Comparison of ENCODE assay signal across 11 cellular contexts in the genomic region with DNA sequence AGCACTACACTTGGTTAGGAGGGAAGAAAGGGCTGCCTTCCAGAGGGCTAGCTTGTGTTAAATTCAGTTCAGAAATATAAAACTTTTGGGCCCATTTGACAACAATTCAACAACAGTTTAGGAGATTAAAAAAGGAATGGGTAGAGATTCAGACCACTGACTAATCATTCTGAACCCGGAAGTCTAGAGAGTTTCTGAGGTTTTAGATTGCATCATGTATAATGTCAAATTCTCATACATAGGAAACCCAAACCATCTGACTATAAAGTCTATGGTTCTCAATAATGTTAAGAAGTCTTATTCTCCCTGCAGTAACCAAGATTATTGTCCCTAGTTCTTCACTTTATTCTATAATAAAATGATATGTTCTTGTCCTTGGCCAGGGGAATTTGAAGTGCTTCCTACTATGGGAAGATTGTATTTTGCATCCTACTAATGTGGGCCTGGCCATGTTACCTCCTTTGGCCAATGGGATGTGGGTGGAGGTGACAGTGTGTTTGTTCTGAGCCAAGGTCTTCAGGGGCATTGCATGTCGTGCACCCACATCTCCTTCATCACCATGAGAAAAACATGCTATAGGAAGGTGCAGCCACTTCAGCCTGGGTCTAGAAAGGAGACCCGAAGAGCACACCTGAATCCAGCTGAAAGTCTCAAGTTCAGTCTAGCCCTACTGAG.
DNase-seq lines count a peak whose midpoint lies in the region; ATAC-seq and TF ChIP-seq lines count a peak whose summit lies in the region.
"Had no signal": no experiment of that assay in that cellular context is flagged by ENCODE, and none has a peak within 500 bp of the region (broad histone marks: within the 10 kb centered on the region; RNA-seq: fewer than 3 reads in every experiment).

No MANE protein-coding gene starts in this region.

- peak overlapping the region; percentile 31 for H3K27ac Mint-ChIP-seq in activated naive CD4-positive, alpha-beta T cell treated with anti-CD3 and anti-CD28 coated beads, Interleukin-2, amount 50 U/mL, for 24 hours
- peak overlapping the region; percentile 56 for H3K27ac Mint-ChIP-seq in activated naive CD8-positive, alpha-beta T cell treated with anti-CD3 and anti-CD28 coated beads, Interleukin-2, amount 10 ng/mL, durations not matched to agents 7 days and 5 days
- H3K27ac Mint-ChIP-seq: endodermal cell had no signal

- H3K27me3 ChIP-seq in upper lobe of right lung, result no peaks in the 10 kb centered on the region
- no peaks in the 10 kb centered on the region for H3K27me3 ChIP-seq in breast epithelium

- intact Hi-C loops in upper lobe of right lung (cut with DNase I), result no loop called here
- intact Hi-C loops in breast epithelium (cut with DNase I; ENCODE audit: low total_unique reads), result no loop called here

- no peak overlapping the region for H3K27ac ChIP-seq in upper lobe of right lung
- H3K27ac ChIP-seq in breast epithelium, result no peak overlapping the region

- TF ChIP-seq POLR2A in breast epithelium (IDR thresholded peaks at IDR 0.05), result no peak

- no peak overlapping the region for H3K4me3 Mint-ChIP-seq in activated naive CD4-positive, alpha-beta T cell treated with anti-CD3 and anti-CD28 coated beads, Interleukin-2, amount 50 U/mL, for 24 hours
- H3K4me3 Mint-ChIP-seq in activated naive CD8-positive, alpha-beta T cell treated with anti-CD3 and anti-CD28 coated beads, Interleukin-2, amount 10 ng/mL, durations not matched to agents 7 days and 5 days, result peak overlapping the region; percentile 2
- H3K4me3 Mint-ChIP-seq: endodermal cell had no signal

- ATAC-seq in HG03432 (IDR thresholded peaks at IDR 0.05; ENCODE audit: unreplicated experiment), result peak; percentile 69
- ATAC-seq in activated naive CD8-positive, alpha-beta T cell treated with anti-CD3 and anti-CD28 coated beads, Interleukin-2, amount 10 ng/mL, durations not matched to agents 7 days and 5 days (ENCODE audit: low read depth), result peak; percentile 54
- ATAC-seq in upper lobe of right lung, result peak; percentile 46
- ATAC-seq in GM19023 (IDR thresholded peaks at IDR 0.05; ENCODE audit: unreplicated experiment), result no peak

- no peak for DNase-seq in activated naive CD4-positive, alpha-beta T cell treated with anti-CD3 and anti-CD28 coated beads, Interleukin-2, amount 50 U/mL, for 16 hours
- no peak for DNase-seq in activated naive CD8-positive, alpha-beta T cell treated with anti-CD3 and anti-CD28 coated beads, Interleukin-2, amount 10 ng/mL, durations not matched to agents 7 days and 5 days
- DNase-seq in upper lobe of right lung, result no peak
- DNase-seq in putamen (ENCODE audit: low spot score), result no peak
- DNase-seq in breast epithelium (ENCODE audit: low spot score in 2 of 2), result no peak
- DNase-seq: activated CD4-positive, alpha-beta T cell treated with anti-CD3 and anti-CD28 coated beads for 48 hours; amniotic stem cell; endodermal cell had no signal

- no peaks in the 10 kb centered on the region for H3K27me3 Mint-ChIP-seq in activated naive CD4-positive, alpha-beta T cell treated with anti-CD3 and anti-CD28 coated beads, Interleukin-2, amount 50 U/mL, for 24 hours
- no peaks in the 10 kb centered on the region for H3K27me3 Mint-ChIP-seq in activated naive CD8-positive, alpha-beta T cell treated with anti-CD3 and anti-CD28 coated beads, Interleukin-2, amount 10 ng/mL, durations not matched to agents 7 days and 5 days

- peaks cover 5% of the 10 kb centered on the region for H3K4me1 Mint-ChIP-seq in activated naive CD4-positive, alpha-beta T cell treated with anti-CD3 and anti-CD28 coated beads, Interleukin-2, amount 50 U/mL, for 24 hours
- H3K4me1 Mint-ChIP-seq in activated naive CD8-positive, alpha-beta T cell treated with anti-CD3 and anti-CD28 coated beads, Interleukin-2, amount 10 ng/mL, durations not matched to agents 7 days and 5 days, result peaks cover 9% of the 10 kb centered on the region
- H3K4me1 Mint-ChIP-seq: endodermal cell had no signal

- H3K36me3 ChIP-seq in upper lobe of right lung (no peaks in the 10 kb centered on the region), breast epithelium (no peaks in the 10 kb centered on the region)

- TF ChIP-seq CTCF in upper lobe of right lung (IDR thresholded peaks at IDR 0.05), result no peak
- no peak for TF ChIP-seq CTCF in breast epithelium (IDR thresholded peaks at IDR 0.05)

- no peaks in the 10 kb centered on the region for H3K4me1 ChIP-seq in upper lobe of right lung
- H3K4me1 ChIP-seq in breast epithelium, result no peaks in the 10 kb centered on the region

- H3K4me3 ChIP-seq in upper lobe of right lung, result no peak overlapping the region
- no peak overlapping the region for H3K4me3 ChIP-seq in breast epithelium

- no peaks in the 10 kb centered on the region for H3K9me3 Mint-ChIP-seq in activated naive CD4-positive, alpha-beta T cell treated with anti-CD3 and anti-CD28 coated beads, Interleukin-2, amount 50 U/mL, for 24 hours
- H3K9me3 Mint-ChIP-seq in activated naive CD8-positive, alpha-beta T cell treated with anti-CD3 and anti-CD28 coated beads, Interleukin-2, amount 10 ng/mL, durations not matched to agents 7 days and 5 days, result no peaks in the 10 kb centered on the region
- H3K9me3 Mint-ChIP-seq: endodermal cell had no signal

- H3K36me3 Mint-ChIP-seq in activated naive CD4-positive, alpha-beta T cell treated with anti-CD3 and anti-CD28 coated beads, Interleukin-2, amount 50 U/mL, for 24 hours, result no peaks in the 10 kb centered on the region
- H3K36me3 Mint-ChIP-seq in activated naive CD8-positive, alpha-beta T cell treated with anti-CD3 and anti-CD28 coated beads, Interleukin-2, amount 10 ng/mL, durations not matched to agents 7 days and 5 days, result peaks cover 5% of the 10 kb centered on the region

- H3K9me3 ChIP-seq in upper lobe of right lung (no peaks in the 10 kb centered on the region), breast epithelium (no peaks in the 10 kb centered on the region)

- POLR2A ChIA-PET in activated naive CD8-positive, alpha-beta T cell treated with anti-CD3 and anti-CD28 coated beads, Interleukin-2, amount 10 ng/mL, durations not matched to agents 7 days and 5 days (lab: Charles Lee), result interaction anchor here (1.8 to 2.4 kb wide), 2 partner anchors 51 to 66 kb away, joined by 6 to 11 read pairs; a partner anchor contains a TSS
